In genomic region chr1:156103521-156103947, GRCh38 we compare ENCODE assay signal across 9 cellular contexts. TPM values are rescaled to one million over a fixed set of nuclear protein-coding genes. Genes with fewer than 3 reads are reported as not detected.
A peak's percentile ranks its signal among the peaks of the same experiment; 100 is the strongest.
DNase-seq lines count a peak whose midpoint lies in the region; ATAC-seq and TF ChIP-seq lines count a peak whose summit lies in the region.
"Had no signal": no experiment of that assay in that cellular context is flagged by ENCODE, and none has a peak within 500 bp of the region (broad histone marks: within the 10 kb centered on the region; RNA-seq: fewer than 3 reads in every experiment).

No MANE protein-coding gene starts in this region.

- H3K4me1 ChIP-seq in heart left ventricle: peaks cover 24 to 87% (median 62%) of the 10 kb centered on the region in 12 donors
- H3K4me1 ChIP-seq in mesenchymal stem cell (ENCODE audit: control insufficient read depth, insufficient read depth, low read depth, low read length): peaks cover 45% of the 10 kb centered on the region

- peak overlapping the region in 1 of 2 experiments; percentile 68 for H3K14ac ChIP-seq in mesenchymal stem cell (ENCODE audit: low read length in 2 of 2)

- H3K4me2 ChIP-seq in mesenchymal stem cell (ENCODE audit: low read length, poor library complexity, severe bottlenecking): no peak overlapping the region

- H2AFZ ChIP-seq in mesenchymal stem cell (ENCODE audit: low read depth, low read length): no peak overlapping the region

- H4K91ac ChIP-seq in mesenchymal stem cell (ENCODE audit: low read length): peak overlapping the region; percentile 81

- H2BK120ac ChIP-seq in mesenchymal stem cell (ENCODE audit: low read depth, low read length): peak overlapping the region; percentile 77

- H3K4me3 ChIP-seq in heart left ventricle (peak overlapping the region in 4 of 12 donors; percentile 10 to 32 (median 26)), mesenchymal stem cell (ENCODE audit: insufficient read depth in 1 of 2, low read depth in 1 of 2, low read length in 2 of 2) (peak overlapping the region in 1 of 2 experiments; percentile 74)

- no peak overlapping the region for H2BK5ac ChIP-seq in mesenchymal stem cell (ENCODE audit: low read depth, low read length, poor library complexity, severe bottlenecking)

- peaks cover 97% of the 10 kb centered on the region for H3K4me1 Mint-ChIP-seq in brain

- peak overlapping the region; percentile 91 to 99 (median 96) for H3K27ac ChIP-seq in heart left ventricle
- no peak overlapping the region for H3K27ac ChIP-seq in mesenchymal stem cell (ENCODE audit: low read length, poor library complexity, severe bottlenecking)

- H3K18ac ChIP-seq in mesenchymal stem cell (ENCODE audit: low read depth in 1 of 2, low read length in 2 of 2): peak overlapping the region; percentile 68 to 94

- H2BK12ac ChIP-seq in mesenchymal stem cell (ENCODE audit: low read length in 2 of 2): peak overlapping the region; percentile 92 to 99

- H3K4ac ChIP-seq in mesenchymal stem cell (ENCODE audit: low read depth in 1 of 2, low read length in 2 of 2): peak overlapping the region; percentile 69 to 75

- H3K27me3 ChIP-seq in heart left ventricle (no peaks in the 10 kb centered on the region), mesenchymal stem cell (ENCODE audit: control insufficient read depth in 1 of 2, insufficient read depth in 1 of 2, low read length in 2 of 2) (no peaks in the 10 kb centered on the region)

- peaks cover 9% of the 10 kb centered on the region for H3K27me3 Mint-ChIP-seq in brain

- peak overlapping the region; percentile 99 for H3K9ac ChIP-seq in mesenchymal stem cell (ENCODE audit: low read length)

- DNase-seq in heart left ventricle (peak in 3 of 5 donors; percentile 54 to 64 (median 58)), Right ventricle myocardium inferior (ENCODE audit: missing footprints) (no peak), mesenchymal stem cell (peak; percentile 68), ureter (ENCODE audit: low spot score) (peak; percentile 64), GM13977 (ENCODE audit: low spot score) (no peak), NOMO-1 treated with DMSO at 0.1 percent for 48 hours (lab: John Stamatoyannopoulos, UW; ENCODE audit: unreplicated experiment) (no peak)

- H3K79me1 ChIP-seq in mesenchymal stem cell (replicated peaks; ENCODE audit: low read length, poor library complexity, severe bottlenecking): peaks cover 17% of the 10 kb centered on the region

- no peaks in the 10 kb centered on the region for H3K9me3 Mint-ChIP-seq in brain

- H3K23ac ChIP-seq in mesenchymal stem cell (ENCODE audit: low read length in 2 of 2): peak overlapping the region in 1 of 2 experiments; percentile 76

- intact Hi-C loops in heart left ventricle (cut with DNase I) (no loop called here), Right ventricle myocardium inferior (cut with DNase I) (no loop called here)

- peak overlapping the region; percentile 84 to 99 (median 96) for H3K27ac Mint-ChIP-seq in brain

- WGBS in heart left ventricle, 4 donors: 35 to 58% (median 46%) methylated on average over 9 of the region's 9 CpGs
- WGBS in mesenchymal stem cell: 73% methylated on average over 9 of the region's 9 CpGs

- H3K4me3 Mint-ChIP-seq in brain: peak overlapping the region in 3 of 5 experiments; percentile 62 to 81 (median 77)

- H3K36me3 ChIP-seq in heart left ventricle (no peaks in the 10 kb centered on the region), mesenchymal stem cell (ENCODE audit: control insufficient read depth in 1 of 2, insufficient read depth in 2 of 2, low read depth in 1 of 2, low read length in 2 of 2) (no peaks in the 10 kb centered on the region)

- H3K9me3 ChIP-seq in heart left ventricle: no peaks in the 10 kb centered on the region
- H3K9me3 ChIP-seq in mesenchymal stem cell (ENCODE audit: control insufficient read depth, low read length): no peaks in the 10 kb centered on the region

- in situ Hi-C loops in GM13977 (cut with MboI; ENCODE audit: low pct_unique_long_range_greater_than_20kb, low sequenced_read_pairs, unreplicated experiment): no loop called here

- H3K36me3 Mint-ChIP-seq in brain: no peaks in the 10 kb centered on the region

- ATAC-seq in heart left ventricle: peak in 2 of 4 donors; percentile 2 to 4
- no peak for ATAC-seq in Right ventricle myocardium inferior
- no peak for ATAC-seq in HG02610 (IDR thresholded peaks at IDR 0.05; ENCODE audit: unreplicated experiment)

- peak overlapping the region; percentile 93 for H4K8ac ChIP-seq in mesenchymal stem cell (ENCODE audit: low read length)

- H2AK5ac ChIP-seq in mesenchymal stem cell (ENCODE audit: low read length, severe bottlenecking): peak overlapping the region; percentile 33

- peak overlapping the region; percentile 82 for H2BK15ac ChIP-seq in mesenchymal stem cell (ENCODE audit: low read depth, poor library complexity, severe bottlenecking)

- no peak for TF ChIP-seq POLR2A in heart left ventricle (IDR thresholded peaks at IDR 0.05)

- TF ChIP-seq CTCF in heart left ventricle (IDR thresholded peaks at IDR 0.05) (no peak), brain (conservative IDR thresholded peaks at IDR 0.05) (no peak), GM13977 (IDR thresholded peaks at IDR 0.05; ENCODE audit: extremely low read depth, insufficient read depth, missing control alignments) (no peak)

RNA-seq across cellular contexts. Expression of gene LMNA, which starts 11.0 kb away (rescaled TPM):
- total RNA-seq in heart left ventricle: 100 to 1,000 TPM; 223 to 396 (median 279) TPM
- polyA plus RNA-seq in heart left ventricle: 100 to 1,000 TPM; 257 to 272 TPM
- total RNA-seq in Right ventricle myocardium inferior: 288 TPM
- polyA plus RNA-seq in brain (ENCODE audit: insufficient read depth, low read depth, low replicate concordance): 55.1 TPM
- polyA plus RNA-seq in mesenchymal stem cell (2013, experiment 1 of 2): 732 TPM
- 747 TPM for polyA plus RNA-seq in mesenchymal stem cell (2013, experiment 2 of 2)
- total RNA-seq in ureter: 444 TPM

RNA-seq across cellular contexts. Expression of gene MEX3A, which starts 21.3 kb away (rescaled TPM):
- under 1 TPM; 0.12 to 0.53 (median 0.32) TPM for total RNA-seq in heart left ventricle
- under 1 TPM; 0.15 to 0.42 TPM for polyA plus RNA-seq in heart left ventricle
- total RNA-seq in Right ventricle myocardium inferior: 0.24 TPM
- 91.7 TPM for polyA plus RNA-seq in brain (ENCODE audit: insufficient read depth, low read depth, low replicate concordance)
- polyA plus RNA-seq in mesenchymal stem cell (2013, experiment 1 of 2): 10.4 TPM
- 10.7 TPM for polyA plus RNA-seq in mesenchymal stem cell (2013, experiment 2 of 2)
- total RNA-seq in ureter: 1.2 TPM

RNA-seq across cellular contexts. Expression of gene RAB25, which starts 42.6 kb away (rescaled TPM):
- total RNA-seq in heart left ventricle: not detected
- polyA plus RNA-seq in heart left ventricle: under 1 TPM in 1 of 2 donors, not detected in 1; 0.38 TPM
- total RNA-seq in Right ventricle myocardium inferior: not detected
- 113 TPM for polyA plus RNA-seq in brain (ENCODE audit: insufficient read depth, low read depth, low replicate concordance)
- not detected for polyA plus RNA-seq in mesenchymal stem cell (2013, experiment 1 of 2)
- polyA plus RNA-seq in mesenchymal stem cell (2013, experiment 2 of 2): not detected
- total RNA-seq in ureter: 182 TPM
- total RNA-seq: T-helper 2 cell treated with Interferon-gamma antibody and Interleukin-4, amounts not matched to agents 100 ng/mL and 5 ng/mL, for 36 hours had no signal

RNA-seq across cellular contexts. Expression of gene LAMTOR2, which starts 49.0 kb away (rescaled TPM):
- total RNA-seq in heart left ventricle (10 to 100 TPM; 51.5 to 83.2 (median 61.4) TPM), Right ventricle myocardium inferior (63.8 TPM), ureter (47.5 TPM)
- polyA plus RNA-seq in heart left ventricle (100 to 1,000 TPM in 1 of 2 donors, 10 to 100 TPM in 1; 88.6 to 106 TPM), brain (ENCODE audit: insufficient read depth, low read depth, low replicate concordance) (126 TPM)
- polyA plus RNA-seq in mesenchymal stem cell (2013, experiment 1 of 2): 87.6 TPM
- 91.2 TPM for polyA plus RNA-seq in mesenchymal stem cell (2013, experiment 2 of 2)

RNA-seq across cellular contexts. Expression of gene SEMA4A, which starts 49.9 kb away (rescaled TPM):
- total RNA-seq in heart left ventricle (10 to 100 TPM in 1 of 9 donors, 1 to 10 TPM in 5, under 1 TPM in 3; 0.60 to 10.2 (median 1.6) TPM), Right ventricle myocardium inferior (2.2 TPM), ureter (49.3 TPM)
- polyA plus RNA-seq in heart left ventricle (1 to 10 TPM in 1 of 2 donors, under 1 TPM in 1; 0.90 to 1.8 TPM), brain (ENCODE audit: insufficient read depth, low read depth, low replicate concordance) (6.6 TPM)
- 0.61 TPM for polyA plus RNA-seq in mesenchymal stem cell (2013, experiment 1 of 2)
- 0.40 TPM for polyA plus RNA-seq in mesenchymal stem cell (2013, experiment 2 of 2)

Comparison
In these comparisons a context has a peak if more than half of its experiments do, and no peak if none do; other contexts are left out.
1. DNase-seq: peak in heart left ventricle (3 of 5), mesenchymal stem cell (single experiment) and ureter (single experiment); none in Right ventricle myocardium inferior (single experiment), GM13977 (single experiment) and NOMO-1 treated with DMSO at 0.1 percent for 48 hours (single experiment).
2. RNA of gene RAB25, which starts 42.6 kb away (total RNA-seq): 182 TPM in ureter (single experiment); not detected in heart left ventricle and not detected in Right ventricle myocardium inferior (single experiment); every median in the first group is over 100 times any median in the second.